In genomic region chrX:97594825-97595224, GRCh38 we compare ENCODE assay signal across 17 cellular contexts.
"Had no signal": no experiment of that assay in that cellular context is flagged by ENCODE, and none has a peak within 500 bp of the region (broad histone marks: within the 10 kb centered on the region; RNA-seq: fewer than 3 reads in every experiment).

No MANE protein-coding gene starts in this region.

- H3K27me3 Mint-ChIP-seq: type B pancreatic cell had no signal

- H3K36me3 Mint-ChIP-seq: natural killer cell had no signal

- H3K9me3 ChIP-seq: esophagus squamous epithelium, gastroesophageal sphincter, right atrium auricular region had no signal

- ATAC-seq: gastroesophageal sphincter, left cardiac atrium, natural killer cell had no signal

- H3K27me3 ChIP-seq: esophagus squamous epithelium, gastroesophageal sphincter, right atrium auricular region had no signal

- DNase-seq: dermis blood vessel endothelial cell; esophagus squamous epithelium; foreskin fibroblast; immature natural killer cell; kidney; left cardiac atrium; mammary epithelial cell; natural killer cell; small intestine; stimulated activated CD4-positive, alpha-beta T cell treated with anti-CD3 and anti-CD28 coated beads, Interleukin-12 subunit alpha, Interleukin-12 subunit beta, amount 100 ng/mL, for 4 hours; stimulated activated naive CD4-positive, alpha-beta T cell treated with Interleukin-2 at 50 U/mL for 16 hours had no signal

- H3K4me3 ChIP-seq: esophagus squamous epithelium, gastroesophageal sphincter, right atrium auricular region had no signal

- H3K9me3 Mint-ChIP-seq: immature natural killer cell, natural killer cell, neural crest cell, type B pancreatic cell had no signal

- H3K27ac Mint-ChIP-seq: immature natural killer cell, natural killer cell, type B pancreatic cell had no signal

- FAIRE-seq: colon, kidney, small intestine, urothelium cell line had no signal

- H3K27ac ChIP-seq: esophagus squamous epithelium, gastroesophageal sphincter, right atrium auricular region had no signal

- H3K4me3 Mint-ChIP-seq: immature natural killer cell, natural killer cell, neural crest cell, type B pancreatic cell had no signal

- H3K4me1 ChIP-seq: esophagus squamous epithelium, gastroesophageal sphincter, right atrium auricular region had no signal

- H3K36me3 ChIP-seq: esophagus squamous epithelium, gastroesophageal sphincter, right atrium auricular region had no signal
